9 cellular contexts compared by ENCODE assay signal in the genomic region with DNA sequence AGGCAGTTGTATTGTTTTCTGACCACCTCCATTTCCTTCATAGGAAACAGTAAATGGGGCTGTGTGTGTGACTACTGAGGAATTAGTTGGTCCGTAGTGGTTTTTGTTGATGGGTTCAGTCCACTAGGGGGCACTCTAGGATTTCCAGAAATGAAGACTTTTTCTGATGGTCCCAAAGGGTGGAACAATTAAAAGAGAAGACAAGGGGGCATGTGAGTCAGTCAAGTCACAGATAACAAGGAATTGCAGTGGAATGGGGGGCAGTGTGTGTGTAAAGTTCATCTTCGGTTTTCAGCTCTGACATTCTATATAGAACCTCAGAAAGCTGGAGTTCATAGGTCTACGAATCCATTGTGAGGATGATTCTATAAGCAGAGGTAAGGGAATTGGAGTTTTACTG.
DNase-seq lines count a peak whose midpoint lies in the region; ATAC-seq and TF ChIP-seq lines count a peak whose summit lies in the region.
"Had no signal": no experiment of that assay in that cellular context is flagged by ENCODE, and none has a peak within 500 bp of the region (broad histone marks: within the 10 kb centered on the region; RNA-seq: fewer than 3 reads in every experiment).

No MANE protein-coding gene starts in this region.

- peak overlapping the region; percentile 65 for H3K4me3 Mint-ChIP-seq in activated T-helper 17 cell treated with anti-CD3 and anti-CD28 coated beads, Interleukin-2, amount 50 U/mL, for 72 hours
- H3K4me3 Mint-ChIP-seq: stimulated activated memory B cell treated with anti-CD40 and anti-IgM and Interleukin-4, amounts not matched to agents 10 μg/mL and 1 μg/mL and 100 μg/mL, for 72 hours had no signal

- peak; percentile 42 for ATAC-seq in activated T-helper 17 cell treated with anti-CD3 and anti-CD28 coated beads, Interleukin-2, amount 50 U/mL, for 72 hours (replicated peaks)
- no peak for ATAC-seq in gastroesophageal sphincter
- no peak for ATAC-seq in GM19467 (IDR thresholded peaks at IDR 0.05; ENCODE audit: unreplicated experiment)
- ATAC-seq: stimulated activated memory B cell treated with anti-CD40 and anti-IgM and Interleukin-4, amounts not matched to agents 10 μg/mL and 1 μg/mL and 100 μg/mL, for 72 hours had no signal

- TF ChIP-seq POLR2A in gastroesophageal sphincter (IDR thresholded peaks at IDR 0.05): no peak

- DNase-seq in EL (peak; percentile 7), LHCN-M2 (ENCODE audit: low read depth) (peak; percentile 10), caudate nucleus (lab: John Stamatoyannopoulos, UW) (no peak), inferior parietal cortex (ENCODE audit: extremely low spot score) (no peak)

- WGBS in liver: 62% methylated on average over 3 of the region's 3 CpGs
- 51 to 60% methylated on average over 3 of the region's 3 CpGs for WGBS in gastroesophageal sphincter (ENCODE audit: low coverage in 1 of 2), 2 donors

- no peaks in the 10 kb centered on the region for H3K4me1 ChIP-seq in liver (ENCODE audit: control insufficient read depth in 4 of 4, insufficient read depth in 4 of 4, low read length in 3 of 4)
- H3K4me1 ChIP-seq in gastroesophageal sphincter: no peaks in the 10 kb centered on the region

- no peaks in the 10 kb centered on the region for H3K4me1 Mint-ChIP-seq in activated T-helper 17 cell treated with anti-CD3 and anti-CD28 coated beads, Interleukin-2, amount 50 U/mL, for 72 hours
- H3K4me1 Mint-ChIP-seq: stimulated activated memory B cell treated with anti-CD40 and anti-IgM and Interleukin-4, amounts not matched to agents 10 μg/mL and 1 μg/mL and 100 μg/mL, for 72 hours had no signal

- H3K36me3 ChIP-seq in liver (ENCODE audit: control insufficient read depth in 4 of 4, insufficient read depth in 3 of 4, low read depth in 1 of 4, low read length in 3 of 4) (no peaks in the 10 kb centered on the region), gastroesophageal sphincter (no peaks in the 10 kb centered on the region)

- H3K27me3 Mint-ChIP-seq in activated T-helper 17 cell treated with anti-CD3 and anti-CD28 coated beads, Interleukin-2, amount 50 U/mL, for 72 hours: peaks cover 7% of the 10 kb centered on the region

- no peak for TF ChIP-seq RAD21 in liver (IDR thresholded peaks at IDR 0.05)

- H3K27me3 ChIP-seq in liver (ENCODE audit: control insufficient read depth in 4 of 4, insufficient read depth in 4 of 4, low read length in 3 of 4) (peaks cover 0 to 4% (median 1%) of the 10 kb centered on the region in 4 donors), gastroesophageal sphincter (no peaks in the 10 kb centered on the region)

- H3K27ac Mint-ChIP-seq in activated T-helper 17 cell treated with anti-CD3 and anti-CD28 coated beads, Interleukin-2, amount 50 U/mL, for 72 hours: peak overlapping the region; percentile 39
- H3K27ac Mint-ChIP-seq: stimulated activated memory B cell treated with anti-CD40 and anti-IgM and Interleukin-4, amounts not matched to agents 10 μg/mL and 1 μg/mL and 100 μg/mL, for 72 hours had no signal

- H3K9me3 ChIP-seq in liver (ENCODE audit: control insufficient read depth in 4 of 4, low read length in 3 of 4): no peaks in the 10 kb centered on the region
- H3K9me3 ChIP-seq in gastroesophageal sphincter: no peaks in the 10 kb centered on the region

- H3K9me3 Mint-ChIP-seq in activated T-helper 17 cell treated with anti-CD3 and anti-CD28 coated beads, Interleukin-2, amount 50 U/mL, for 72 hours: no peaks in the 10 kb centered on the region
- H3K9me3 Mint-ChIP-seq: stimulated activated memory B cell treated with anti-CD40 and anti-IgM and Interleukin-4, amounts not matched to agents 10 μg/mL and 1 μg/mL and 100 μg/mL, for 72 hours had no signal

- no peak overlapping the region for H3K27ac ChIP-seq in liver (ENCODE audit: low read depth in 1 of 2, low read length in 2 of 2)
- no peak overlapping the region for H3K27ac ChIP-seq in caudate nucleus (ENCODE audit: low read depth, low read length)
- H3K27ac ChIP-seq in gastroesophageal sphincter: no peak overlapping the region

- no peak overlapping the region for H3K9ac ChIP-seq in liver (ENCODE audit: low read depth in 1 of 2, low read length in 2 of 2)

- H3K36me3 Mint-ChIP-seq in activated T-helper 17 cell treated with anti-CD3 and anti-CD28 coated beads, Interleukin-2, amount 50 U/mL, for 72 hours (ENCODE audit: low read depth): peaks cover 38% of the 10 kb centered on the region
- H3K36me3 Mint-ChIP-seq: stimulated activated memory B cell treated with anti-CD40 and anti-IgM and Interleukin-4, amounts not matched to agents 10 μg/mL and 1 μg/mL and 100 μg/mL, for 72 hours had no signal

- H3K4me3 ChIP-seq in liver (ENCODE audit: low read depth in 1 of 3, low read length in 3 of 3) (no peak overlapping the region), gastroesophageal sphincter (no peak overlapping the region)

- TF ChIP-seq CTCF in liver (IDR thresholded peaks at IDR 0.05; ENCODE audit: low read depth, low read length, missing input control) (peak; percentile 6), gastroesophageal sphincter (IDR thresholded peaks at IDR 0.05) (no peak)

- no peak for TF ChIP-seq EP300 in gastroesophageal sphincter (IDR thresholded peaks at IDR 0.05)

TF ChIP-seq in liver, 16 proteins besides CTCF, POLR2A, EP300 and RAD21:
- no peak for TF ChIP-seq SP1 (IDR thresholded peaks at IDR 0.05)
- no peak for TF ChIP-seq JUND (IDR thresholded peaks at IDR 0.05)
- no peak for TF ChIP-seq TAF1 (conservative IDR thresholded peaks at IDR 0.05)
- no peak for TF ChIP-seq RXRA (IDR thresholded peaks at IDR 0.05)
- TF ChIP-seq EGR1 (IDR thresholded peaks at IDR 0.05; ENCODE audit: low read depth in 2 of 2): no peak
- TF ChIP-seq NR2F2 (IDR thresholded peaks at IDR 0.05): no peak
- TF ChIP-seq FOXA1 (IDR thresholded peaks at IDR 0.05): no peak
- TF ChIP-seq YY1 (IDR thresholded peaks at IDR 0.05): no peak
- TF ChIP-seq HNF4A (conservative IDR thresholded peaks at IDR 0.05): no peak
- TF ChIP-seq, protein P1, sequence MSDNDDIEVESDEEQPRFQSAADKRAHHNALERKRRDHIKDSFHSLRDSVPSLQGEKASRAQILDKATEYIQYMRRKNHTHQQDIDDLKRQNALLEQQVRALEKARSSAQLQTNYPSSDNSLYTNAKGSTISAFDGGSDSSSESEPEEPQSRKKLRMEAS (IDR thresholded peaks at IDR 0.05): no peak
- TF ChIP-seq, protein P2, sequence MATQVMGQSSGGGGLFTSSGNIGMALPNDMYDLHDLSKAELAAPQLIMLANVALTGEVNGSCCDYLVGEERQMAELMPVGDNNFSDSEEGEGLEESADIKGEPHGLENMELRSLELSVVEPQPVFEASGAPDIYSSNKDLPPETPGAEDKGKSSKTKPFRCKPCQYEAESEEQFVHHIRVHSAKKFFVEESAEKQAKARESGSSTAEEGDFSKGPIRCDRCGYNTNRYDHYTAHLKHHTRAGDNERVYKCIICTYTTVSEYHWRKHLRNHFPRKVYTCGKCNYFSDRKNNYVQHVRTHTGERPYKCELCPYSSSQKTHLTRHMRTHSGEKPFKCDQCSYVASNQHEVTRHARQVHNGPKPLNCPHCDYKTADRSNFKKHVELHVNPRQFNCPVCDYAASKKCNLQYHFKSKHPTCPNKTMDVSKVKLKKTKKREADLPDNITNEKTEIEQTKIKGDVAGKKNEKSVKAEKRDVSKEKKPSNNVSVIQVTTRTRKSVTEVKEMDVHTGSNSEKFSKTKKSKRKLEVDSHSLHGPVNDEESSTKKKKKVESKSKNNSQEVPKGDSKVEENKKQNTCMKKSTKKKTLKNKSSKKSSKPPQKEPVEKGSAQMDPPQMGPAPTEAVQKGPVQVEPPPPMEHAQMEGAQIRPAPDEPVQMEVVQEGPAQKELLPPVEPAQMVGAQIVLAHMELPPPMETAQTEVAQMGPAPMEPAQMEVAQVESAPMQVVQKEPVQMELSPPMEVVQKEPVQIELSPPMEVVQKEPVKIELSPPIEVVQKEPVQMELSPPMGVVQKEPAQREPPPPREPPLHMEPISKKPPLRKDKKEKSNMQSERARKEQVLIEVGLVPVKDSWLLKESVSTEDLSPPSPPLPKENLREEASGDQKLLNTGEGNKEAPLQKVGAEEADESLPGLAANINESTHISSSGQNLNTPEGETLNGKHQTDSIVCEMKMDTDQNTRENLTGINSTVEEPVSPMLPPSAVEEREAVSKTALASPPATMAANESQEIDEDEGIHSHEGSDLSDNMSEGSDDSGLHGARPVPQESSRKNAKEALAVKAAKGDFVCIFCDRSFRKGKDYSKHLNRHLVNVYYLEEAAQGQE (IDR thresholded peaks at IDR 0.05): no peak
- TF ChIP-seq, protein P3, sequence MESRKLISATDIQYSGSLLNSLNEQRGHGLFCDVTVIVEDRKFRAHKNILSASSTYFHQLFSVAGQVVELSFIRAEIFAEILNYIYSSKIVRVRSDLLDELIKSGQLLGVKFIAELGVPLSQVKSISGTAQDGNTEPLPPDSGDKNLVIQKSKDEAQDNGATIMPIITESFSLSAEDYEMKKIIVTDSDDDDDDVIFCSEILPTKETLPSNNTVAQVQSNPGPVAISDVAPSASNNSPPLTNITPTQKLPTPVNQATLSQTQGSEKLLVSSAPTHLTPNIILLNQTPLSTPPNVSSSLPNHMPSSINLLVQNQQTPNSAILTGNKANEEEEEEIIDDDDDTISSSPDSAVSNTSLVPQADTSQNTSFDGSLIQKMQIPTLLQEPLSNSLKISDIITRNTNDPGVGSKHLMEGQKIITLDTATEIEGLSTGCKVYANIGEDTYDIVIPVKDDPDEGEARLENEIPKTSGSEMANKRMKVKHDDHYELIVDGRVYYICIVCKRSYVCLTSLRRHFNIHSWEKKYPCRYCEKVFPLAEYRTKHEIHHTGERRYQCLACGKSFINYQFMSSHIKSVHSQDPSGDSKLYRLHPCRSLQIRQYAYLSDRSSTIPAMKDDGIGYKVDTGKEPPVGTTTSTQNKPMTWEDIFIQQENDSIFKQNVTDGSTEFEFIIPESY (IDR thresholded peaks at IDR 0.05): no peak
- no peak for TF ChIP-seq FOXA2 (IDR thresholded peaks at IDR 0.05)
- TF ChIP-seq GABPA (IDR thresholded peaks at IDR 0.05 in 1 of 2, conservative IDR thresholded peaks at IDR 0.05 in 1 of 2): no peak

Comparison
In these comparisons a context has a peak if more than half of its experiments do, and no peak if none do; other contexts are left out.
1. DNase-seq: peak in EL (single experiment) and LHCN-M2 (single experiment); none in caudate nucleus (0 of 61) and inferior parietal cortex (single experiment).